8 cellular contexts compared by ENCODE assay signal in the genomic region with DNA sequence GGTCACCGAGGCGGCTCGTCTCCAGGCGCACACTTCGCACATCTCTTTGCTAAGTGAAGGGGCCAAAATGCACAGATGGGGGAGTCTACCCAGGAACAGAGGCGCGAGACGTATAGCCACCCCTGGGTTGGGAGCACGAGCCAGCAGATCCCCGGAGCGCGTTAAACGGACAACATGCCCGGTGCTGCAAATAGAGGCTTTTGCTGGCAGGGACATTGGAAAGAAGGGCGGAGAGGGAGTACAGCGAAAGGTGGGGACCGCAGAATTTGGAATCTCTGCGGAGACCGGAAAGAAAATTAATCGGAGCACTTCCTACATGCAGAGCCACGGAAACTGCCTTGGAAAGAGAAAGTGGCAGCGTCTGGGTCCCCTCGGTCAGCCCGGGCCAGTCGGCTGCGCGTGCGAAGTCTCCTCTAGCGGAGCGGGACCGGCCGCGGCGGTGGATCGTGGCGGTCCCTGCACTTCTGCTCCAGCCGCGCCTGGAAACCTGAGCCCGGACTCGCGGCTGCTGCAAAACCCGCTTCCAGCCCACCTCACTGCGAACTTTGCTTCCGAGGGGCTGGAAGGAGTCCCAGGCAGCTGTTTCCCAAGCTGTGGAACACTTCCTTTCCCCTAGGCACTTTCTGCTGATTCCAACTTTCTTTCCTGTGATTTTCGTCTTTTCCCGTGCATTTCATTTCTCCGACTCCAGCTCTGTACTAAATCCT.
DNase-seq lines count a peak whose midpoint lies in the region; TF ChIP-seq lines count a peak whose summit lies in the region.

No MANE protein-coding gene starts in this region.

- DNase-seq in NOMO-1 treated with dmso at 0.1 percent for 144 hours (lab: John Stamatoyannopoulos, UW; ENCODE audit: unreplicated experiment), result peak; percentile 3
- DNase-seq in NOMO-1 treated with DMSO at 0.1 percent for 48 hours (lab: John Stamatoyannopoulos, UW; ENCODE audit: unreplicated experiment), result no peak
- DNase-seq in MV-4-11 (lab: John Stamatoyannopoulos, UW), result peak; percentile 27
- DNase-seq in activated CD4-positive, CD25-positive, alpha-beta regulatory T cell treated with anti-CD3 and anti-CD28 coated beads, Interleukin-2, amount 50 U/mL, for 72 hours, result peak; percentile 34
- DNase-seq in erythroblast (lab: John Stamatoyannopoulos, UW), result peak; percentile 62 to 68
- peak; percentile 66 for DNase-seq in midbrain (lab: John Stamatoyannopoulos, UW)

- peak overlapping the region; percentile 82 to 96 (median 90) for H3K9ac ChIP-seq in subcutaneous abdominal adipose tissue (ENCODE audit: low read length in 5 of 5)

- no peak for TF ChIP-seq POLR2A in erythroblast (IDR thresholded peaks at IDR 0.05; ENCODE audit: low read length)

- H3K4me1 ChIP-seq in HEK293 (ENCODE audit: control insufficient read depth, insufficient read depth, low read length), result no peaks in the 10 kb centered on the region
- H3K4me1 ChIP-seq in subcutaneous abdominal adipose tissue (ENCODE audit: control insufficient read depth in 5 of 5, insufficient read depth in 5 of 5, low read length in 5 of 5), result peaks cover 0 to 70% (median 46%) of the 10 kb centered on the region in 5 donors

- H3K36me3 ChIP-seq in HEK293 (ENCODE audit: control insufficient read depth in 2 of 2, insufficient read depth in 1 of 2, low read length in 2 of 2) (peaks cover 0 to 11% of the 10 kb centered on the region in 2 experiments; a peak in 1 of 3 replicates), subcutaneous abdominal adipose tissue (ENCODE audit: control insufficient read depth in 5 of 5, insufficient read depth in 5 of 5, low read length in 5 of 5) (no peaks in the 10 kb centered on the region)

- H3K4me3 ChIP-seq in HEK293 (ENCODE audit: low read depth, low read length) (peak overlapping the region; percentile 51), subcutaneous abdominal adipose tissue (ENCODE audit: low read depth in 1 of 5, low read length in 5 of 5) (peak overlapping the region; percentile 97 to 100 (median 98))

- POLR2A ChIA-PET in HEK293 (lab: Yijun Ruan, JAX), result no interaction called here

- H3K9me3 ChIP-seq in HEK293 (ENCODE audit: control insufficient read depth, insufficient read depth, low read depth, low read length) (no peaks in the 10 kb centered on the region), subcutaneous abdominal adipose tissue (ENCODE audit: control insufficient read depth in 5 of 5, low read length in 5 of 5) (no peaks in the 10 kb centered on the region)

- peak overlapping the region; percentile 32; the same call in 1 of the 2 replicates for H3K27ac ChIP-seq in HEK293 (ENCODE audit: extremely low read depth, low read depth, low read length)
- peak overlapping the region; percentile 94 for H3K27ac ChIP-seq in subcutaneous abdominal adipose tissue (ENCODE audit: low read depth, low read length)

- CTCF ChIA-PET in HEK293 (lab: Yijun Ruan, JAX), result interaction anchor here (0.8 to 1.1 kb wide), 2 partner anchors 8 to 11 kb away, joined by 3 read pairs; no protein-coding TSS in a partner anchor

- no peaks in the 10 kb centered on the region for H3K27me3 ChIP-seq in subcutaneous abdominal adipose tissue (ENCODE audit: control insufficient read depth in 5 of 5, insufficient read depth in 4 of 5, low read length in 5 of 5)

- no peak for TF ChIP-seq CTCF in HEK293 (tag by site-specific recombination; IDR thresholded peaks at IDR 0.05)

TF ChIP-seq in HEK293, 187 proteins besides CTCF, POLR2A, EP300 and RAD21 (continues in another document):
- TF ChIP-seq ZNF600 (tag by site-specific recombination; IDR thresholded peaks at IDR 0.05), result peak; percentile 15; the same call in 1 of the 2 replicates
- 0 out of 2 replicates have a peak, but pooled peaks have one; percentile 22 for TF ChIP-seq ZXDB (tag by site-specific recombination; IDR thresholded peaks at IDR 0.05)
- TF ChIP-seq GLIS2 (tag by site-specific recombination; IDR thresholded peaks at IDR 0.05), result peak; percentile 74
- 0 out of 2 replicates have a peak, but pooled peaks have one; percentile 9 for TF ChIP-seq ZFP3 (tag by site-specific recombination; IDR thresholded peaks at IDR 0.05; ENCODE audit: low read depth)
- TF ChIP-seq, protein P1, sequence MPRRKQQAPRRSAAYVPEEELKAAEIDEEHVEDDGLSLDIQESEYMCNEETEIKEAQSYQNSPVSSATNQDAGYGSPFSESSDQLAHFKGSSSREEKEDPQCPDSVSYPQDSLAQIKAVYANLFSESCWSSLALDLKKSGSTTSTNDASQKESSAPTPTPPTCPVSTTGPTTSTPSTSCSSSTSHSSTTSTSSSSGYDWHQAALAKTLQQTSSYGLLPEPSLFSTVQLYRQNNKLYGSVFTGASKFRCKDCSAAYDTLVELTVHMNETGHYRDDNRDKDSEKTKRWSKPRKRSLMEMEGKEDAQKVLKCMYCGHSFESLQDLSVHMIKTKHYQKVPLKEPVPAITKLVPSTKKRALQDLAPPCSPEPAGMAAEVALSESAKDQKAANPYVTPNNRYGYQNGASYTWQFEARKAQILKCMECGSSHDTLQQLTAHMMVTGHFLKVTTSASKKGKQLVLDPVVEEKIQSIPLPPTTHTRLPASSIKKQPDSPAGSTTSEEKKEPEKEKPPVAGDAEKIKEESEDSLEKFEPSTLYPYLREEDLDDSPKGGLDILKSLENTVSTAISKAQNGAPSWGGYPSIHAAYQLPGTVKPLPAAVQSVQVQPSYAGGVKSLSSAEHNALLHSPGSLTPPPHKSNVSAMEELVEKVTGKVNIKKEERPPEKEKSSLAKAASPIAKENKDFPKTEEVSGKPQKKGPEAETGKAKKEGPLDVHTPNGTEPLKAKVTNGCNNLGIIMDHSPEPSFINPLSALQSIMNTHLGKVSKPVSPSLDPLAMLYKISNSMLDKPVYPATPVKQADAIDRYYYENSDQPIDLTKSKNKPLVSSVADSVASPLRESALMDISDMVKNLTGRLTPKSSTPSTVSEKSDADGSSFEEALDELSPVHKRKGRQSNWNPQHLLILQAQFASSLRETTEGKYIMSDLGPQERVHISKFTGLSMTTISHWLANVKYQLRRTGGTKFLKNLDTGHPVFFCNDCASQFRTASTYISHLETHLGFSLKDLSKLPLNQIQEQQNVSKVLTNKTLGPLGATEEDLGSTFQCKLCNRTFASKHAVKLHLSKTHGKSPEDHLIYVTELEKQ (tag by site-specific recombination; IDR thresholded peaks at IDR 0.05; ENCODE audit: borderline replicate concordance), result no peak
- TF ChIP-seq YY1 (tag by site-specific recombination; IDR thresholded peaks at IDR 0.05), result 0 out of 2 replicates have a peak, but pooled peaks have one; percentile 30
- TF ChIP-seq IKZF3 (tag by site-specific recombination; IDR thresholded peaks at IDR 0.05), result peak; percentile 48; the same call in 1 of the 2 replicates
- TF ChIP-seq ZNF394 (tag by site-specific recombination; IDR thresholded peaks at IDR 0.05; ENCODE audit: borderline replicate concordance), result 0 out of 2 replicates have a peak, but pooled peaks have one; percentile 17
- TF ChIP-seq, protein P2, sequence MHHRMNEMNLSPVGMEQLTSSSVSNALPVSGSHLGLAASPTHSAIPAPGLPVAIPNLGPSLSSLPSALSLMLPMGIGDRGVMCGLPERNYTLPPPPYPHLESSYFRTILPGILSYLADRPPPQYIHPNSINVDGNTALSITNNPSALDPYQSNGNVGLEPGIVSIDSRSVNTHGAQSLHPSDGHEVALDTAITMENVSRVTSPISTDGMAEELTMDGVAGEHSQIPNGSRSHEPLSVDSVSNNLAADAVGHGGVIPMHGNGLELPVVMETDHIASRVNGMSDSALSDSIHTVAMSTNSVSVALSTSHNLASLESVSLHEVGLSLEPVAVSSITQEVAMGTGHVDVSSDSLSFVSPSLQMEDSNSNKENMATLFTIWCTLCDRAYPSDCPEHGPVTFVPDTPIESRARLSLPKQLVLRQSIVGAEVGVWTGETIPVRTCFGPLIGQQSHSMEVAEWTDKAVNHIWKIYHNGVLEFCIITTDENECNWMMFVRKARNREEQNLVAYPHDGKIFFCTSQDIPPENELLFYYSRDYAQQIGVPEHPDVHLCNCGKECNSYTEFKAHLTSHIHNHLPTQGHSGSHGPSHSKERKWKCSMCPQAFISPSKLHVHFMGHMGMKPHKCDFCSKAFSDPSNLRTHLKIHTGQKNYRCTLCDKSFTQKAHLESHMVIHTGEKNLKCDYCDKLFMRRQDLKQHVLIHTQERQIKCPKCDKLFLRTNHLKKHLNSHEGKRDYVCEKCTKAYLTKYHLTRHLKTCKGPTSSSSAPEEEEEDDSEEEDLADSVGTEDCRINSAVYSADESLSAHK (tag by site-specific recombination; IDR thresholded peaks at IDR 0.05), result no peak
- TF ChIP-seq ZNF19 (tag by site-specific recombination; IDR thresholded peaks at IDR 0.05; ENCODE audit: low read depth), result no peak
- no peak for TF ChIP-seq ZNF391 (tag by site-specific recombination; IDR thresholded peaks at IDR 0.05; ENCODE audit: borderline replicate concordance, low read depth)
- TF ChIP-seq ZNF366 (tag by site-specific recombination; conservative IDR thresholded peaks at IDR 0.05), result 0 out of 2 replicates have a peak, but pooled peaks have one; percentile 35
- TF ChIP-seq ZNF660 (tag by site-specific recombination; IDR thresholded peaks at IDR 0.05), result peak; percentile 36; the same call in 1 of the 2 replicates
- TF ChIP-seq ZIC2 (tag by site-specific recombination; IDR thresholded peaks at IDR 0.05), result peak; percentile 30; the same call in 1 of the 2 replicates
- TF ChIP-seq ZSCAN30 (tag by site-specific recombination; IDR thresholded peaks at IDR 0.05), result 0 out of 2 replicates have a peak, but pooled peaks have one; percentile 21
